Comparison of ENCODE assay signal across 2 cellular contexts in the genomic region with DNA sequence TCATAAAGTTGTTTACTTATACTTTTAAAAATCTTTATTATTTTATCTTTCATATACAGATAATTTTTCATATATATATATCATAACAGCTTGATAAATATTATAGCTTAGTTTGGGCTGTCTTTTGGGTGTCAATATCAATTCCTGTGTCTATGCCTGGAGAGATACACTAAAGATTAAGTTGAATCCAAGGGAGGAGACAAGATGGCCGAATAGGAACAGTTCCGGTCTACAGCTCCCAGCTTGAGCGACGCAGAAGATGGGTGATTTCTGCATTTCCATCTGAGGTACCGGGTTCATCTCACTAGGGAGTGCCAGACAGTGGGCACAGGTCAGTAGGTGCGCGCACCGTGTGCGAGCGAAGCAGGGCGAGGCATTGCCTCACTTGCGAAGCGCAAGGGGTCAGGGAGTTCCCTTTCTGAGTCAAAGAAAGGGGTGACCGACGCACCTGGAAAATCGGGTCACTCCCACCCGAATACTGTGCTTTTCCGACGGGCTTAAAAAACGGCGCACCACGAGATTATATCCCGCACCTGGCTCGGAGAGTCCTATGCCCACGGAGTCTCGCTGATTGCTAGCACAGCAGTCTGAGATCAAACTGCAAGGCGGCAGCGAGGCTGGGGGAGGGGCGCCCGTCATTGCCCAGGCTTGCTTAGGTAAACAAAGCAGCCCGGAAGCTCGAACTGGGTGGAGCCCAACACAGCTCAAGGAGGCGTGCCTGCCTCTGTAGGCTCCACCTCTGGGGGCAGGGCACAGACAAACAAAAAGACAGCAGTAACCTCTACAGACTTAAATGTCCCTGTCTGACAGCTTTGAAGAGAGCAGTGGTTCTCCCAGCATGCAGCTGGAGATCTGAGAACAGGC.
A peak's percentile ranks its signal among the peaks of the same experiment; 100 is the strongest.
TF ChIP-seq lines count a peak whose summit lies in the region.
"Not testable (repeated sequence)": the region's sequence is repeated elsewhere in the genome, so short reads cannot be mapped to it uniquely, and the experiment has no call there.

No MANE protein-coding gene starts in this region.

TF ChIP-seq in HEK293, 187 proteins besides CTCF, POLR2A, EP300 and RAD21:
- TF ChIP-seq SETDB1 (IDR thresholded peaks at IDR 0.05; ENCODE audit: insufficient read length, low read length): peak; percentile 10

TF ChIP-seq in HepG2, 621 proteins besides CTCF, POLR2A, EP300 and RAD21:
- TF ChIP-seq, protein P1, sequence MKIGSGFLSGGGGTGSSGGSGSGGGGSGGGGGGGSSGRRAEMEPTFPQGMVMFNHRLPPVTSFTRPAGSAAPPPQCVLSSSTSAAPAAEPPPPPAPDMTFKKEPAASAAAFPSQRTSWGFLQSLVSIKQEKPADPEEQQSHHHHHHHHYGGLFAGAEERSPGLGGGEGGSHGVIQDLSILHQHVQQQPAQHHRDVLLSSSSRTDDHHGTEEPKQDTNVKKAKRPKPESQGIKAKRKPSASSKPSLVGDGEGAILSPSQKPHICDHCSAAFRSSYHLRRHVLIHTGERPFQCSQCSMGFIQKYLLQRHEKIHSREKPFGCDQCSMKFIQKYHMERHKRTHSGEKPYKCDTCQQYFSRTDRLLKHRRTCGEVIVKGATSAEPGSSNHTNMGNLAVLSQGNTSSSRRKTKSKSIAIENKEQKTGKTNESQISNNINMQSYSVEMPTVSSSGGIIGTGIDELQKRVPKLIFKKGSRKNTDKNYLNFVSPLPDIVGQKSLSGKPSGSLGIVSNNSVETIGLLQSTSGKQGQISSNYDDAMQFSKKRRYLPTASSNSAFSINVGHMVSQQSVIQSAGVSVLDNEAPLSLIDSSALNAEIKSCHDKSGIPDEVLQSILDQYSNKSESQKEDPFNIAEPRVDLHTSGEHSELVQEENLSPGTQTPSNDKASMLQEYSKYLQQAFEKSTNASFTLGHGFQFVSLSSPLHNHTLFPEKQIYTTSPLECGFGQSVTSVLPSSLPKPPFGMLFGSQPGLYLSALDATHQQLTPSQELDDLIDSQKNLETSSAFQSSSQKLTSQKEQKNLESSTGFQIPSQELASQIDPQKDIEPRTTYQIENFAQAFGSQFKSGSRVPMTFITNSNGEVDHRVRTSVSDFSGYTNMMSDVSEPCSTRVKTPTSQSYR (CRISPR knock-in tag; IDR thresholded peaks at IDR 0.05; ENCODE audit: borderline replicate concordance): peak; percentile 70; the same call in 1 of the 2 replicates
- TF ChIP-seq ETV5 (CRISPR knock-in tag; IDR thresholded peaks at IDR 0.05; ENCODE audit: borderline replicate concordance) (peak; percentile 28; the same call in 1 of the 2 replicates), GABPB1 (CRISPR knock-in tag; IDR thresholded peaks at IDR 0.05) (peak; percentile 60), FOXA1 (CRISPR knock-in tag; IDR thresholded peaks at IDR 0.05) (peak; percentile 56), FOXA3 (CRISPR knock-in tag; IDR thresholded peaks at IDR 0.05) (peak; percentile 43; the same call in 1 of the 2 replicates)
- TF ChIP-seq FOXA1 (IDR thresholded peaks at IDR 0.05): not testable (repeated sequence)
